Comparison of ENCODE assay signal across 20 cellular contexts in the genomic region with DNA sequence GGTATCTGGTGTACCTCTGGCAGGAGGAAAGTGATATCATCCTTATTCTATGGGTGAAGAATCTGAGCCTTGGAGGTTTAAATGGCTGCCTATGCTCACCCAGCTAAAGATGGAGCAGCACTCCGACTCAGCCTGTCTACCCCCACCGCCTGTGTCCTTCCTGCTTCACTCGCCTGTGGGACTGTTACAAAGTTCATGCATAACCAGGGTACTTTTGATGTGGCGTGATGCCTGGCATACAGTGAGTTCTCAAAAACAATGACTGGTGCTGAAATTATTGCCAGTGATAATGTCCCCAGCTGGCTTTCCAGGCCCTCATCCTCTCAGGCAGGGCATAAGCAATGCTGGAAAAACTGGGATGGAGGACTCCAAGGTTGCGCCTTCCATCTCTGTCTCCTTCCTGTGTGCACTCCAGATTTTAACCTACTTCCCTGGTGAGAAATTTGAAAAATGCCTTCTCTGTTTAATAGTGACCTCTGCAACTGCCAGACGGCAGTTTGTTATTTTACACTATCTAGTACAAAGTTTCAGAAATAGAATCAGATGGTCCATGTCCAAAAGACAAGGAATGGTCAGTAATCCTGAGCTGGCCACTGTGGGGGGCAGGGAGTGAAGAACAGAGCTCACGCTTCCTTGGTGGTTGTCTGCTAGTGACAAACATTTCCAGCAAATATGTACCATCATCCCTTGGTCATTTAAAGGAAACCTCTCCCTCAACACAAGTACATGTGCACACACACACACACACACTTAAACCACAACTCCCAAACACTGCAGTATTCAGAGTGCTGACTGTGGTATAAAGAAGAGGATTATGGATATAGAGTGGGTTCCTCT.
DNase-seq lines count a peak whose midpoint lies in the region; ATAC-seq, FAIRE-seq and TF ChIP-seq lines count a peak whose summit lies in the region.
"Had no signal": no experiment of that assay in that cellular context is flagged by ENCODE, and none has a peak within 500 bp of the region (broad histone marks: within the 10 kb centered on the region; RNA-seq: fewer than 3 reads in every experiment).

No MANE protein-coding gene starts in this region.

- intact Hi-C loops in right cardiac atrium (cut with DNase I): no loop called here

- peak overlapping the region; percentile 23 for H3K9ac ChIP-seq in astrocyte (ENCODE audit: low read length)

- WGBS in right cardiac atrium: 52% methylated on average over 7 of the region's 7 CpGs

- no peak for DNase-seq in activated naive CD8-positive, alpha-beta T cell treated with anti-CD3 and anti-CD28 coated beads, Interleukin-2, amount 50 U/mL, for 24 hours
- DNase-seq in activated naive CD8-positive, alpha-beta T cell treated with anti-CD3 and anti-CD28 coated beads for 36 hours: no peak
- DNase-seq in astrocyte (ENCODE audit: low read depth): peak; percentile 24
- no peak for DNase-seq in right cardiac atrium
- DNase-seq in stimulated activated naive CD8-positive, alpha-beta T cell treated with anti-CD3 and anti-CD28 coated beads, Interleukin-15, Interleukin-2, amounts not matched to agents 100 U/mL and 50 U/mL, for 24 hours: no peak
- no peak for DNase-seq in NCI-H446 (lab: John Stamatoyannopoulos, UW)
- no peak for DNase-seq in putamen (ENCODE audit: low spot score)
- DNase-seq: activated T-cell treated with anti-CD3 and anti-CD28 coated beads, Interleukin-2, amount 50 U/mL, for 1 hour; DMS153; islet precursor cell; NCI-H187; NCI-H510A; stimulated activated CD4-positive, alpha-beta T cell treated with anti-CD3 and anti-CD28 coated beads, Interleukin-15, amount 100 ng/mL, for 24 hours; stimulated activated naive B cell treated with anti-CD40 and anti-IgM and Interleukin-4, amounts not matched to agents 10 μg/mL and 1 μg/mL and 100 μg/mL, for 72 hours had no signal

- H3K9me3 ChIP-seq in astrocyte (ENCODE audit: insufficient read depth, low read depth, low read length) (no peaks in the 10 kb centered on the region), right cardiac atrium (ENCODE audit: control insufficient read depth, low read length) (no peaks in the 10 kb centered on the region)
- H3K9me3 ChIP-seq: tibial nerve had no signal

- H3K4me1 ChIP-seq in astrocyte (ENCODE audit: insufficient read depth, low read length) (peaks cover 33% of the 10 kb centered on the region), right cardiac atrium (ENCODE audit: control insufficient read depth, insufficient read depth, low read length) (no peaks in the 10 kb centered on the region)
- H3K4me1 ChIP-seq: tibial nerve had no signal

- H3K9me3 Mint-ChIP-seq in activated naive CD8-positive, alpha-beta T cell treated with anti-CD3 and anti-CD28 coated beads, Interleukin-2, amount 50 U/mL, for 24 hours: no peaks in the 10 kb centered on the region
- no peaks in the 10 kb centered on the region for H3K9me3 Mint-ChIP-seq in activated naive CD8-positive, alpha-beta T cell treated with anti-CD3 and anti-CD28 coated beads for 36 hours
- H3K9me3 Mint-ChIP-seq in astrocyte (ENCODE audit: unreplicated experiment): no peaks in the 10 kb centered on the region
- H3K9me3 Mint-ChIP-seq: activated naive CD4-positive, alpha-beta T cell treated with anti-CD3 and anti-CD28 coated beads, Interleukin-2, amount 50 U/mL, for 24 hours; stimulated activated naive B cell treated with anti-CD40 and anti-IgM and Interleukin-4, amounts not matched to agents 10 μg/mL and 1 μg/mL and 100 μg/mL, for 72 hours; T-cell had no signal

- H3K36me3 Mint-ChIP-seq in activated naive CD8-positive, alpha-beta T cell treated with anti-CD3 and anti-CD28 coated beads, Interleukin-2, amount 50 U/mL, for 24 hours (ENCODE audit: low read depth): no peaks in the 10 kb centered on the region
- H3K36me3 Mint-ChIP-seq in activated naive CD8-positive, alpha-beta T cell treated with anti-CD3 and anti-CD28 coated beads for 36 hours: no peaks in the 10 kb centered on the region
- no peaks in the 10 kb centered on the region for H3K36me3 Mint-ChIP-seq in astrocyte (ENCODE audit: low read depth, unreplicated experiment)
- H3K36me3 Mint-ChIP-seq: activated naive CD4-positive, alpha-beta T cell treated with anti-CD3 and anti-CD28 coated beads, Interleukin-2, amount 50 U/mL, for 24 hours; stimulated activated naive B cell treated with anti-CD40 and anti-IgM and Interleukin-4, amounts not matched to agents 10 μg/mL and 1 μg/mL and 100 μg/mL, for 72 hours; T-cell had no signal

- H3K79me2 ChIP-seq in astrocyte (ENCODE audit: insufficient read depth, low read length): no peaks in the 10 kb centered on the region

- H3K4me1 Mint-ChIP-seq in activated naive CD8-positive, alpha-beta T cell treated with anti-CD3 and anti-CD28 coated beads, Interleukin-2, amount 50 U/mL, for 24 hours: peaks cover 11% of the 10 kb centered on the region
- H3K4me1 Mint-ChIP-seq in activated naive CD8-positive, alpha-beta T cell treated with anti-CD3 and anti-CD28 coated beads for 36 hours: peaks cover 7% of the 10 kb centered on the region
- H3K4me1 Mint-ChIP-seq in astrocyte (ENCODE audit: low read depth, unreplicated experiment): peaks cover 28% of the 10 kb centered on the region
- H3K4me1 Mint-ChIP-seq: activated naive CD4-positive, alpha-beta T cell treated with anti-CD3 and anti-CD28 coated beads, Interleukin-2, amount 50 U/mL, for 24 hours; stimulated activated naive B cell treated with anti-CD40 and anti-IgM and Interleukin-4, amounts not matched to agents 10 μg/mL and 1 μg/mL and 100 μg/mL, for 72 hours had no signal

- peaks cover under 1% of the 10 kb centered on the region for H3K27me3 Mint-ChIP-seq in activated naive CD8-positive, alpha-beta T cell treated with anti-CD3 and anti-CD28 coated beads, Interleukin-2, amount 50 U/mL, for 24 hours
- no peaks in the 10 kb centered on the region for H3K27me3 Mint-ChIP-seq in activated naive CD8-positive, alpha-beta T cell treated with anti-CD3 and anti-CD28 coated beads for 36 hours
- peaks cover 2% of the 10 kb centered on the region for H3K27me3 Mint-ChIP-seq in astrocyte (ENCODE audit: low read depth, unreplicated experiment)
- H3K27me3 Mint-ChIP-seq: activated naive CD4-positive, alpha-beta T cell treated with anti-CD3 and anti-CD28 coated beads, Interleukin-2, amount 50 U/mL, for 24 hours had no signal

- no peaks in the 10 kb centered on the region for H3K27me3 ChIP-seq in astrocyte (ENCODE audit: insufficient read depth, low read length)
- H3K27me3 ChIP-seq in right cardiac atrium (ENCODE audit: control insufficient read depth, insufficient read depth): no peaks in the 10 kb centered on the region
- H3K27me3 ChIP-seq: tibial nerve had no signal

- H3K4me3 ChIP-seq in astrocyte (ENCODE audit: insufficient read depth, low read depth, low read length) (no peak overlapping the region), right cardiac atrium (ENCODE audit: low read length) (no peak overlapping the region)
- H3K4me3 ChIP-seq: tibial nerve had no signal

- peak overlapping the region; percentile 11 for H2AFZ ChIP-seq in astrocyte (ENCODE audit: low read depth, low read length)

- H3K4me3 Mint-ChIP-seq in activated naive CD8-positive, alpha-beta T cell treated with anti-CD3 and anti-CD28 coated beads, Interleukin-2, amount 50 U/mL, for 24 hours: no peak overlapping the region
- no peak overlapping the region for H3K4me3 Mint-ChIP-seq in activated naive CD8-positive, alpha-beta T cell treated with anti-CD3 and anti-CD28 coated beads for 36 hours
- H3K4me3 Mint-ChIP-seq in astrocyte (ENCODE audit: unreplicated experiment): no peak overlapping the region
- H3K4me3 Mint-ChIP-seq: activated naive CD4-positive, alpha-beta T cell treated with anti-CD3 and anti-CD28 coated beads, Interleukin-2, amount 50 U/mL, for 24 hours; stimulated activated naive B cell treated with anti-CD40 and anti-IgM and Interleukin-4, amounts not matched to agents 10 μg/mL and 1 μg/mL and 100 μg/mL, for 72 hours had no signal

- no peaks in the 10 kb centered on the region for H3K36me3 ChIP-seq in astrocyte (ENCODE audit: insufficient read depth, low read length)
- H3K36me3 ChIP-seq: tibial nerve had no signal

- no peak overlapping the region for H3K27ac Mint-ChIP-seq in activated naive CD8-positive, alpha-beta T cell treated with anti-CD3 and anti-CD28 coated beads, Interleukin-2, amount 50 U/mL, for 24 hours
- no peak overlapping the region for H3K27ac Mint-ChIP-seq in activated naive CD8-positive, alpha-beta T cell treated with anti-CD3 and anti-CD28 coated beads for 36 hours
- peak overlapping the region; percentile 70 for H3K27ac Mint-ChIP-seq in astrocyte (ENCODE audit: unreplicated experiment)
- H3K27ac Mint-ChIP-seq: activated naive CD4-positive, alpha-beta T cell treated with anti-CD3 and anti-CD28 coated beads, Interleukin-2, amount 50 U/mL, for 24 hours; stimulated activated naive B cell treated with anti-CD40 and anti-IgM and Interleukin-4, amounts not matched to agents 10 μg/mL and 1 μg/mL and 100 μg/mL, for 72 hours had no signal

- no peak for TF ChIP-seq CTCF in astrocyte (IDR thresholded peaks at IDR 0.05; ENCODE audit: insufficient read depth, low read depth, low read length)

- H3K4me2 ChIP-seq in astrocyte (ENCODE audit: low read length): peak overlapping the region; percentile 70

- H3K27ac ChIP-seq in astrocyte (ENCODE audit: low read depth, low read length) (peak overlapping the region; percentile 77), right cardiac atrium (ENCODE audit: low read length) (no peak overlapping the region)
- H3K27ac ChIP-seq: C4-2B, tibial nerve had no signal

- no peaks in the 10 kb centered on the region for H4K20me1 ChIP-seq in astrocyte (ENCODE audit: insufficient read depth, low read length)

- peak; percentile 58 for ATAC-seq in activated naive CD8-positive, alpha-beta T cell treated with anti-CD3 and anti-CD28 coated beads, Interleukin-2, amount 50 U/mL, for 24 hours
- ATAC-seq in right cardiac atrium (peak; percentile 55 to 64), GM18858 (IDR thresholded peaks at IDR 0.05; ENCODE audit: unreplicated experiment) (no peak)
- ATAC-seq in stimulated activated naive CD8-positive, alpha-beta T cell treated with anti-CD3 and anti-CD28 coated beads, Interleukin-15, Interleukin-2, amounts not matched to agents 100 U/mL and 50 U/mL, for 24 hours: peak; percentile 47
- ATAC-seq: HepG2; stimulated activated naive B cell treated with anti-CD40 and anti-IgM and Interleukin-4, amounts not matched to agents 10 μg/mL and 1 μg/mL and 100 μg/mL, for 72 hours had no signal

- FAIRE-seq in astrocyte (lab: Jason Lieb, UNC): no peak
- FAIRE-seq: HepG2 had no signal
